In the genomic region with DNA sequence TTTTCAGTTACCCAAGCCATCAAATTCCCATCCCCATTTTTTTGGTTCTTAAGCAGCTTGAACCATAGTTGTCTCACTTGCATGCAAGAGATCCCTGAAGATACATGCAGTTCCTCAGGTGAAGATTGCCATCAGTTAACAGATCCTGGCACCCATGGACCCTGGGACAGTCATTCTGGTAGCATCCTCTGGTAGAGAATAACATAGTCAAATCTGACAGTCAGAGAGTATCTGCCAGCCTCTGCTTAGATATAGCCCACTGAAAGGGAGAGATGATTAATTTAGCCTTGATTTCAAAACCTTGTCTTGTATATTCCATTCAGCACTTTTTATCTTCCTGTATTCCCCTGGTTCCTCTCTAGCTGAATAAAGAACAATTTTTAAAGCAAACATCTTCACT, we compare ENCODE assay signal across 28 cellular contexts.
A peak's percentile ranks its signal among the peaks of the same experiment; 100 is the strongest.
DNase-seq lines count a peak whose midpoint lies in the region; ATAC-seq and TF ChIP-seq lines count a peak whose summit lies in the region.
"Had no signal": no experiment of that assay in that cellular context is flagged by ENCODE, and none has a peak within 500 bp of the region (broad histone marks: within the 10 kb centered on the region; RNA-seq: fewer than 3 reads in every experiment).

No MANE protein-coding gene starts in this region.

- H3K27ac Mint-ChIP-seq in chondrocyte (ENCODE audit: unreplicated experiment), result peak overlapping the region; percentile 92
- H3K27ac Mint-ChIP-seq in osteocyte (ENCODE audit: unreplicated experiment), result peak overlapping the region; percentile 93
- H3K27ac Mint-ChIP-seq: CD8-positive, alpha-beta memory T cell; immature natural killer cell; stimulated activated naive CD8-positive, alpha-beta T cell treated with anti-CD3 and anti-CD28 coated beads, Interleukin-15, Interleukin-2, amounts not matched to agents 100 ng/mL and 50 ng/mL, for 24 hours; WTC11 had no signal

- no peaks in the 10 kb centered on the region for H3K27me3 Mint-ChIP-seq in chondrocyte (ENCODE audit: low read depth)
- no peaks in the 10 kb centered on the region for H3K27me3 Mint-ChIP-seq in osteocyte (ENCODE audit: unreplicated experiment)
- H3K27me3 Mint-ChIP-seq: stimulated activated naive CD8-positive, alpha-beta T cell treated with anti-CD3 and anti-CD28 coated beads, Interleukin-15, Interleukin-2, amounts not matched to agents 100 ng/mL and 50 ng/mL, for 24 hours had no signal

- H3K4me3 Mint-ChIP-seq in chondrocyte (ENCODE audit: unreplicated experiment) (no peak overlapping the region), osteocyte (ENCODE audit: unreplicated experiment) (no peak overlapping the region)
- H3K4me3 Mint-ChIP-seq: activated T-cell treated with anti-CD3 and anti-CD28 coated beads, Interleukin-2, amount 50 U/mL, for 4 hours; CD8-positive, alpha-beta memory T cell; immature natural killer cell; neural crest cell; stimulated activated naive CD8-positive, alpha-beta T cell treated with anti-CD3 and anti-CD28 coated beads, Interleukin-15, Interleukin-2, amounts not matched to agents 100 ng/mL and 50 ng/mL, for 24 hours; WTC11 had no signal

- peaks cover 1% of the 10 kb centered on the region for H3K36me3 Mint-ChIP-seq in chondrocyte (ENCODE audit: low read depth)
- no peaks in the 10 kb centered on the region for H3K36me3 Mint-ChIP-seq in osteocyte (ENCODE audit: unreplicated experiment)
- H3K36me3 Mint-ChIP-seq: CD8-positive, alpha-beta memory T cell; immature natural killer cell; WTC11 had no signal

- H3K4me1 Mint-ChIP-seq in chondrocyte (ENCODE audit: low read depth), result peaks cover 56% of the 10 kb centered on the region
- H3K4me1 Mint-ChIP-seq in osteocyte (ENCODE audit: unreplicated experiment), result peaks cover 63% of the 10 kb centered on the region
- H3K4me1 Mint-ChIP-seq: CD8-positive, alpha-beta memory T cell; immature natural killer cell; neural crest cell; WTC11 had no signal

- peaks cover 48% of the 10 kb centered on the region for H3K4me1 ChIP-seq in SJSA1 (replicated peaks)
- H3K4me1 ChIP-seq: left lung, parathyroid adenoma had no signal

- DNase-seq in AG04450 (ENCODE audit: low read depth, low spot score) (no peak), SJSA1 (ENCODE audit: low read depth in 1 of 2, low spot score in 2 of 2) (peak in 1 of 2 experiments; percentile 19), chondrocyte (ENCODE audit: low spot score) (no peak), osteocyte (ENCODE audit: extremely low spot score, unreplicated experiment) (no peak), NCI-H128 (lab: John Stamatoyannopoulos, UW; ENCODE audit: unreplicated experiment) (no peak), NCI-H187 treated with DMSO at 0.1 percent for 48 hours (lab: John Stamatoyannopoulos, UW) (no peak)
- DNase-seq: activated CD4-positive, alpha-beta T cell treated with anti-CD3 and anti-CD28 coated beads, Interleukin-2, amount 50 U/mL, for 1 hour; activated gamma-delta T cell treated with Interleukin-2 at 50 U/mL for 16 hours; activated T-cell treated with anti-CD3 and anti-CD28 coated beads, Interleukin-2, amount 50 U/mL, for 4 hours; CD8-positive, alpha-beta memory T cell; DMS 273 treated with DMSO at 0.1 percent for 48 hours; H7; immature natural killer cell; Kasumi-1; left lung; NCI-H146; NCI-H2107; retina; SJCRH30; small intestine; T-helper 1 cell had no signal

- no peaks in the 10 kb centered on the region for H3K27me3 ChIP-seq in AG04450 (ENCODE audit: control insufficient read depth, insufficient read depth, low read length)
- H3K27me3 ChIP-seq in SJSA1 (replicated peaks), result no peaks in the 10 kb centered on the region
- H3K27me3 ChIP-seq: left lung, SJCRH30 had no signal

- POLR2A ChIA-PET in AG04450 (lab: Yijun Ruan, JAX), result interaction anchor here (1.0 to 1.1 kb wide), 2 partner anchors 26 to 32 kb away, joined by 3 read pairs; no protein-coding TSS in a partner anchor

- H3K9me3 ChIP-seq in AG04450 (ENCODE audit: control insufficient read depth, insufficient read depth, low read length), result peaks cover 9% of the 10 kb centered on the region
- no peaks in the 10 kb centered on the region for H3K9me3 ChIP-seq in SJSA1 (replicated peaks)
- H3K9me3 ChIP-seq: left lung, SJCRH30 had no signal

- H3K36me3 ChIP-seq in SJSA1, result no peaks in the 10 kb centered on the region
- H3K36me3 ChIP-seq: left lung, SJCRH30 had no signal

- ATAC-seq in GM19328 (IDR thresholded peaks at IDR 0.05; ENCODE audit: unreplicated experiment) (no peak), HG03565 (IDR thresholded peaks at IDR 0.05; ENCODE audit: unreplicated experiment) (no peak)
- ATAC-seq: activated T-cell treated with anti-CD3 and anti-CD28 coated beads, Interleukin-2, amount 50 U/mL, for 4 hours; HepG2; left lung; WTC11 had no signal

- CTCF ChIA-PET in AG04450 (lab: Charles Lee), result interaction anchor here (1.0 to 2.6 kb wide), 6 partner anchors 35 to 285 kb away, joined by 3 to 11 read pairs (median 4); no protein-coding TSS in a partner anchor

- peak overlapping the region; percentile 62 for H3K27ac ChIP-seq in AG04450 (ENCODE audit: low read depth, low read length)
- peak overlapping the region; percentile 86 for H3K27ac ChIP-seq in SJSA1
- H3K27ac ChIP-seq: left lung, parathyroid adenoma, SJCRH30 had no signal

- no peak overlapping the region for H3K4me3 ChIP-seq in AG04450 (ENCODE audit: low read depth, low read length)
- no peak overlapping the region for H3K4me3 ChIP-seq in SJSA1
- H3K4me3 ChIP-seq: left lung, SJCRH30 had no signal

- TF ChIP-seq CTCF in AG04450 (IDR thresholded peaks at IDR 0.05; ENCODE audit: low read depth, low read length), result no peak
- TF ChIP-seq CTCF in chondrocyte (IDR thresholded peaks at IDR 0.05), result no peak
- TF ChIP-seq CTCF in osteocyte (IDR thresholded peaks at IDR 0.05), result no peak

- H3K9me3 Mint-ChIP-seq in chondrocyte (ENCODE audit: low read depth) (no peaks in the 10 kb centered on the region), osteocyte (ENCODE audit: unreplicated experiment) (no peaks in the 10 kb centered on the region)
- H3K9me3 Mint-ChIP-seq: activated T-cell treated with anti-CD3 and anti-CD28 coated beads, Interleukin-2, amount 50 U/mL, for 4 hours; CD8-positive, alpha-beta memory T cell; neural crest cell; stimulated activated naive CD8-positive, alpha-beta T cell treated with anti-CD3 and anti-CD28 coated beads, Interleukin-15, Interleukin-2, amounts not matched to agents 100 ng/mL and 50 ng/mL, for 24 hours; WTC11 had no signal
